In genomic region chr15:49620174-49620573, GRCh38 we compare ENCODE assay signal across 7 cellular contexts. TPM values are rescaled to one million over a fixed set of nuclear protein-coding genes. Genes with fewer than 3 reads are reported as not detected.
DNase-seq lines count a peak whose midpoint lies in the region; ATAC-seq and TF ChIP-seq lines count a peak whose summit lies in the region.

No MANE protein-coding gene starts in this region.

- no peaks in the 10 kb centered on the region for H3K27me3 ChIP-seq in thoracic aorta (replicated peaks; ENCODE audit: insufficient read depth)

- H3K9me3 ChIP-seq in thoracic aorta, result peaks cover 5% of the 10 kb centered on the region

- ATAC-seq in GM19395 (IDR thresholded peaks at IDR 0.05; ENCODE audit: unreplicated experiment) (peak; percentile 10), left colon (peak; percentile 39), thoracic aorta (ENCODE audit: insufficient number of reproducible peaks, low FRiP score, low read depth) (no peak), HG03196 (IDR thresholded peaks at IDR 0.05; ENCODE audit: unreplicated experiment) (no peak)

- peak overlapping the region; percentile 78 to 81 for H3K4me3 ChIP-seq in cardiac fibroblast (replicated peaks in 1 of 2; ENCODE audit: low read depth in 2 of 2, low read length in 2 of 2)
- H3K4me3 ChIP-seq in thoracic aorta, result peak overlapping the region; percentile 98

- peak overlapping the region; percentile 82 to 86 for H3K27ac ChIP-seq in thoracic aorta

- intact Hi-C loops in left colon (cut with DNase I, micrococcal nuclease), result loop anchor here in 1 of 2 donors (10.0 kb wide), 1 partner anchor 195 kb away; the partner anchor contains the start of gene FGF7

- TF ChIP-seq CTCF in cardiac fibroblast (IDR thresholded peaks at IDR 0.05; ENCODE audit: low read depth, low read length), result peak; percentile 4
- TF ChIP-seq CTCF in thoracic aorta (IDR thresholded peaks at IDR 0.05), result no peak

- no peaks in the 10 kb centered on the region for H3K36me3 ChIP-seq in thoracic aorta

- DNase-seq in NAMALWA (ENCODE audit: low spot score) (peak; percentile 59), cardiac fibroblast (ENCODE audit: low read depth in 2 of 2) (peak; percentile 78 to 84), left colon (no peak), thoracic aorta (ENCODE audit: low spot score) (no peak), activated gamma-delta T cell treated with Interleukin-2 at 50 U/mL for 16 hours (no peak)

- H3K4me1 ChIP-seq in thoracic aorta (ENCODE audit: control insufficient read depth in 1 of 2, low read depth in 2 of 2), result peaks cover 20 to 33% of the 10 kb centered on the region in 2 donors

RNA-seq across cellular contexts. Expression of gene FAM227B, which starts 0.4 kb away (rescaled TPM):
- total RNA-seq in left colon (1 to 10 TPM; 1.2 to 3.3 TPM), thoracic aorta (10 to 100 TPM in 1 of 2 donors, 1 to 10 TPM in 1; 3.2 to 15.2 TPM)

RNA-seq across cellular contexts. Expression of gene DTWD1, which starts 0.7 kb away (rescaled TPM):
- 10 to 100 TPM; 17.1 to 17.8 TPM for total RNA-seq in left colon
- 10 to 100 TPM; 14.5 to 20.4 TPM for total RNA-seq in thoracic aorta

Comparison
In these comparisons a context has a peak if more than half of its experiments do, and no peak if none do; other contexts are left out.
1. ATAC-seq: peak in GM19395 (single experiment) and left colon (single experiment); none in thoracic aorta (single experiment) and HG03196 (single experiment).
2. DNase-seq: peak in NAMALWA (single experiment) and cardiac fibroblast (2 of 2); none in left colon (0 of 2), thoracic aorta (single experiment) and activated gamma-delta T cell treated with Interleukin-2 at 50 U/mL for 16 hours (single experiment).